Comparison of ENCODE assay signal across 8 cellular contexts in the genomic region with DNA sequence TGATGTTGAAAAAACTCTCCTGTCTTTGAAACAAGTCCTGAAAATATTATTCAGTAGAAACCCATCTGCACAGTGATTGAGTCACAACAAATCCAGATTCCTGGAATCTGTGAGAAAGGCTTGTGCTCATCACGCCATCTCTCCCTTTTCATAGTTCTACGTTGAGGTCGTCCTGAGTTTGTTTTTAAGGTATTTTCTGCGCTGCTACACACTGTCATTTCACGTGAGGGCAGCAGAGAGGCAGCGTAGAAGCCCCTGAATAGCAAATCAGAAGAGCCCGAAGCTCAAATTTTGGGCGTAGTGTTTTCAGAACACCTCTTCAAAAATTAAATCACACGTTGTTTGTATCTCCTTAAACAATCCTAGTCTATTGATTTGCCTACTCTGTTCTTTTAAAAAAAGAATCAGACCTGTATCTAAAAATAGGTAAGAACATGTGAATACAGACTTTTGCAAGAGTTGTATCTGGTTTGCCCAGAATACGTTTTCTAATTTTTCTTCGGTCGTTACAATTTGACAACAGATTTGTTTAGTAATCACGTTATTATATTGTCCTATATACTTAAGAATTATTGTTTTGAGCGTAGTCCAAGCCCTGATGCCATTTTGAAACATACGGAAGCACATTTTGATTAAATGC.
DNase-seq lines count a peak whose midpoint lies in the region; ATAC-seq, FAIRE-seq and TF ChIP-seq lines count a peak whose summit lies in the region.

No MANE protein-coding gene starts in this region.

- peak; percentile 59 for ATAC-seq in GM21619 (IDR thresholded peaks at IDR 0.05; ENCODE audit: unreplicated experiment)
- no peak for ATAC-seq in HG03469 (IDR thresholded peaks at IDR 0.05; ENCODE audit: unreplicated experiment)

- DNase-seq in SKM-1 treated with dmso at 0.1 percent for 144 hours (lab: John Stamatoyannopoulos, UW; ENCODE audit: unreplicated experiment), result peak; percentile 34
- no peak for DNase-seq in SKM-1 (lab: John Stamatoyannopoulos, UW; ENCODE audit: unreplicated experiment)
- peak in 41 of 76 experiments; percentile 1 to 51 (median 22) for DNase-seq in HUDEP-2 (lab: John Stamatoyannopoulos, UW; ENCODE audit: unreplicated experiment in 76 of 76)
- DNase-seq in RCC 7860 (ENCODE audit: low spot score), result peak; percentile 37
- peak; percentile 39 for DNase-seq in endothelial cell (ENCODE audit: low spot score)

- H3K27me3 Mint-ChIP-seq in endothelial cell (ENCODE audit: unreplicated experiment) (no peaks in the 10 kb centered on the region), nephron (ENCODE audit: low read depth) (peaks cover 6% of the 10 kb centered on the region)

- FAIRE-seq in RCC 7860 (lab: Jason Lieb, UNC), result peak; percentile 44

- TF ChIP-seq CTCF in endothelial cell (IDR thresholded peaks at IDR 0.05; ENCODE audit: unreplicated experiment) (peak; percentile 52), nephron (IDR thresholded peaks at IDR 0.05; ENCODE audit: unreplicated experiment in 3 of 3) (peak; percentile 73 to 79 (median 77))

- H3K9me3 Mint-ChIP-seq in endothelial cell (ENCODE audit: unreplicated experiment) (no peaks in the 10 kb centered on the region), nephron (no peaks in the 10 kb centered on the region)

- no peak overlapping the region for H3K4me3 Mint-ChIP-seq in endothelial cell (ENCODE audit: unreplicated experiment)
- H3K4me3 Mint-ChIP-seq in nephron, result no peak overlapping the region

- no peaks in the 10 kb centered on the region for H3K36me3 Mint-ChIP-seq in endothelial cell (ENCODE audit: low read depth, unreplicated experiment)
- H3K36me3 Mint-ChIP-seq in nephron (ENCODE audit: low read depth), result no peaks in the 10 kb centered on the region

- H3K4me1 Mint-ChIP-seq in endothelial cell (ENCODE audit: unreplicated experiment), result no peaks in the 10 kb centered on the region
- no peaks in the 10 kb centered on the region for H3K4me1 Mint-ChIP-seq in nephron

- H3K27ac Mint-ChIP-seq in endothelial cell (ENCODE audit: unreplicated experiment) (no peak overlapping the region), nephron (no peak overlapping the region)
